1 cellular context compared by ENCODE assay signal in genomic region chr20:57395111-57395959, GRCh38.
TF ChIP-seq lines count a peak whose summit lies in the region.

No MANE protein-coding gene starts in this region.

TF ChIP-seq in GM12878, 131 proteins besides CTCF, POLR2A, EP300 and RAD21 (continued from another document):
- peak; percentile 15; the same call in 1 of the 2 replicates for TF ChIP-seq POLR2AphosphoS5 (IDR thresholded peaks at IDR 0.05; ENCODE audit: low read length)
